23 cellular contexts compared by ENCODE assay signal in genomic region chr7:107686816-107687387, GRCh38. TPM values are rescaled to one million over a fixed set of nuclear protein-coding genes. Genes with fewer than 3 reads are reported as not detected.
"Had no signal": no experiment of that assay in that cellular context is flagged by ENCODE, and none has a peak within 500 bp of the region (broad histone marks: within the 10 kb centered on the region; RNA-seq: fewer than 3 reads in every experiment).

No MANE protein-coding gene starts in this region.

- H3K27ac ChIP-seq: dorsolateral prefrontal cortex, gastrocnemius medialis, heart right ventricle, left ventricle myocardium inferior, neutrophil, right atrium auricular region, sigmoid colon, tibial nerve had no signal

- H3K4me2 ChIP-seq: smooth muscle cell had no signal

- DNase-seq: cortex of kidney; dorsolateral prefrontal cortex; effector CD8-positive, alpha-beta T cell; gastrocnemius medialis; heart right ventricle; immature natural killer cell; left ventricle myocardium inferior; naive thymus-derived CD8-positive, alpha-beta T cell; posterior cingulate gyrus; sigmoid colon; stimulated activated CD4-positive, alpha-beta T cell treated with anti-CD3 and anti-CD28 coated beads, Interleukin-2, amount 100 ng/mL, for 48 hours; stimulated activated CD8-positive, alpha-beta memory T cell treated with anti-CD3 and anti-CD28 coated beads, Interleukin-4, amount 100 ng/mL, for 48 hours; stimulated activated naive CD8-positive, alpha-beta T cell treated with anti-CD3 and anti-CD28 coated beads, Interleukin-15, Interleukin-2, amounts not matched to agents 100 U/mL and 50 U/mL, for 24 hours had no signal

- H3K36me3 Mint-ChIP-seq: immature natural killer cell; naive thymus-derived CD8-positive, alpha-beta T cell; stimulated activated effector memory CD8-positive, alpha-beta T cell treated with anti-CD3 and anti-CD28 coated beads, Interleukin-12 subunit alpha, Interleukin-12 subunit beta, amount 100 ng/mL, for 72 hours had no signal

- H3K27ac Mint-ChIP-seq: immature natural killer cell; stimulated activated effector memory CD8-positive, alpha-beta T cell treated with anti-CD3 and anti-CD28 coated beads, Interleukin-12 subunit alpha, Interleukin-12 subunit beta, amount 100 ng/mL, for 72 hours had no signal

- H3K4me3 Mint-ChIP-seq: central memory CD8-positive, alpha-beta T cell; immature natural killer cell; naive thymus-derived CD8-positive, alpha-beta T cell; stimulated activated effector memory CD8-positive, alpha-beta T cell treated with anti-CD3 and anti-CD28 coated beads, Interleukin-12 subunit alpha, Interleukin-12 subunit beta, amount 100 ng/mL, for 72 hours had no signal

- H3K9me3 Mint-ChIP-seq: central memory CD8-positive, alpha-beta T cell; immature natural killer cell; naive thymus-derived CD8-positive, alpha-beta T cell; stimulated activated effector memory CD8-positive, alpha-beta T cell treated with anti-CD3 and anti-CD28 coated beads, Interleukin-12 subunit alpha, Interleukin-12 subunit beta, amount 100 ng/mL, for 72 hours had no signal

- H3K36me3 ChIP-seq: gastrocnemius medialis, heart right ventricle, left ventricle myocardium inferior, neutrophil, right atrium auricular region, sigmoid colon, tibial nerve had no signal

- FAIRE-seq: endometrium had no signal

- ATAC-seq: esophagus mucosa; gastrocnemius medialis; heart right ventricle; naive thymus-derived CD8-positive, alpha-beta T cell; stimulated activated effector memory CD8-positive, alpha-beta T cell treated with anti-CD3 and anti-CD28 coated beads, Interleukin-12 subunit alpha, Interleukin-12 subunit beta, amount 100 ng/mL, for 72 hours; stimulated activated naive CD8-positive, alpha-beta T cell treated with anti-CD3 and anti-CD28 coated beads, Interleukin-15, Interleukin-2, amounts not matched to agents 100 U/mL and 50 U/mL, for 24 hours had no signal

- H3K27me3 ChIP-seq: dorsolateral prefrontal cortex, gastrocnemius medialis, heart right ventricle, right atrium auricular region, sigmoid colon, tibial nerve had no signal

- H3K4me3 ChIP-seq: dorsolateral prefrontal cortex, gastrocnemius medialis, heart right ventricle, left ventricle myocardium inferior, right atrium auricular region, sigmoid colon, smooth muscle cell, tibial nerve had no signal

- H3K9me3 ChIP-seq: gastrocnemius medialis, heart right ventricle, left ventricle myocardium inferior, neutrophil, right atrium auricular region, sigmoid colon, tibial nerve had no signal

- H3K4me1 ChIP-seq: sigmoid colon had no signal

- H3K4me1 Mint-ChIP-seq: central memory CD8-positive, alpha-beta T cell; immature natural killer cell had no signal

RNA-seq across cellular contexts. Expression of gene SLC26A4, which starts 26.3 kb away (rescaled TPM):
- total RNA-seq: mononuclear cell had no signal
- polyA plus RNA-seq: immature natural killer cell, neural cell had no signal
